In genomic region chr3:63364495-63364894, GRCh38 we compare ENCODE assay signal across 11 cellular contexts.
A peak's percentile ranks its signal among the peaks of the same experiment; 100 is the strongest.
DNase-seq lines count a peak whose midpoint lies in the region; ATAC-seq and TF ChIP-seq lines count a peak whose summit lies in the region.
"Had no signal": no experiment of that assay in that cellular context is flagged by ENCODE, and none has a peak within 500 bp of the region (broad histone marks: within the 10 kb centered on the region; RNA-seq: fewer than 3 reads in every experiment).

No MANE protein-coding gene starts in this region.

- no peaks in the 10 kb centered on the region for H3K36me3 ChIP-seq in A673 (ENCODE audit: insufficient read depth, low read length, poor library complexity, severe bottlenecking)
- H3K36me3 ChIP-seq in IMR-90 (ENCODE audit: control insufficient read depth, insufficient read depth, low read length): no peaks in the 10 kb centered on the region
- H3K36me3 ChIP-seq: transverse colon had no signal

- H3K9me1 ChIP-seq in IMR-90 (ENCODE audit: insufficient read depth, low read length): no peaks in the 10 kb centered on the region

- H3K56ac ChIP-seq in IMR-90 (ENCODE audit: extremely low read depth, insufficient read depth, low read length): no peak overlapping the region

- TF ChIP-seq RAD21 in IMR-90 (IDR thresholded peaks at IDR 0.05; ENCODE audit: low read length): no peak

- no peak overlapping the region for H3K23ac ChIP-seq in IMR-90 (ENCODE audit: low read depth, low read length)

- no peak overlapping the region for H4K91ac ChIP-seq in IMR-90 (ENCODE audit: insufficient read depth, low read depth, low read length)

- H3K4me3 ChIP-seq in A673 (ENCODE audit: low read depth, low read length, poor library complexity, severe bottlenecking) (no peak overlapping the region), IMR-90 (ENCODE audit: insufficient read depth, low read depth, low read length) (no peak overlapping the region), astrocyte of the cerebellum (ENCODE audit: low read depth, low read length) (no peak overlapping the region)
- H3K4me3 ChIP-seq: transverse colon had no signal

- H3K4ac ChIP-seq in IMR-90 (ENCODE audit: low read depth, low read length): no peak overlapping the region

- DNase-seq in A673 (ENCODE audit: low spot score) (peak; percentile 56), IMR-90 (peak; percentile 42), astrocyte of the cerebellum (ENCODE audit: low read depth) (peak; percentile 57), glomerular visceral epithelial cell (ENCODE audit: extremely low spot score) (peak; percentile 12), GM13976 (ENCODE audit: low spot score) (no peak)
- DNase-seq in activated T-cell treated with anti-CD3 and anti-CD28 coated beads, Interleukin-2, amount 50 U/mL, for 48 hours: no peak
- DNase-seq in stimulated activated CD4-positive, alpha-beta T cell treated with anti-CD3 and anti-CD28 coated beads, Interleukin-12 subunit alpha, Interleukin-12 subunit beta, amount 100 ng/mL, for 4 hours: no peak
- DNase-seq in stimulated activated CD4-positive, alpha-beta T cell treated with anti-CD3 and anti-CD28 coated beads, Interleukin-4, amount 100 ng/mL, for 24 hours: no peak
- DNase-seq: effector memory CD8-positive, alpha-beta T cell; GDM1; transverse colon had no signal

- no peak for TF ChIP-seq POLR2A in IMR-90 (IDR thresholded peaks at IDR 0.05; ENCODE audit: low read depth, low read length)

- H3K4me2 ChIP-seq in IMR-90 (ENCODE audit: low read depth, low read length): no peak overlapping the region

- no peak for ATAC-seq in IMR-90 (ENCODE audit: low read depth)
- ATAC-seq: effector memory CD8-positive, alpha-beta T cell had no signal

- no peak overlapping the region for H3K9ac ChIP-seq in IMR-90 (ENCODE audit: low read depth, low read length)

- H4K5ac ChIP-seq in IMR-90 (ENCODE audit: low read depth, low read length): no peak overlapping the region

- no peak overlapping the region for H2BK5ac ChIP-seq in IMR-90 (ENCODE audit: low read depth, low read length, poor library complexity, severe bottlenecking)

- H3K18ac ChIP-seq in IMR-90 (ENCODE audit: low read depth, low read length): no peak overlapping the region

- no peak overlapping the region for H2AK5ac ChIP-seq in IMR-90 (ENCODE audit: low read depth, low read length)

- H4K20me1 ChIP-seq in IMR-90 (ENCODE audit: insufficient read depth, low read length): no peaks in the 10 kb centered on the region; the same call in 1 of the 2 replicates

- H2AFZ ChIP-seq in IMR-90 (replicated peaks; ENCODE audit: low read length, poor library complexity): no peak overlapping the region

- no peak overlapping the region for H2BK15ac ChIP-seq in IMR-90 (ENCODE audit: low read depth, low read length)

- H3K4me1 ChIP-seq in A673 (ENCODE audit: insufficient read depth, low read length, poor library complexity, severe bottlenecking) (peaks cover 1% of the 10 kb centered on the region), IMR-90 (ENCODE audit: control insufficient read depth, insufficient read depth, low read length) (no peaks in the 10 kb centered on the region)
- H3K4me1 ChIP-seq: transverse colon had no signal

- no peak overlapping the region for H4K8ac ChIP-seq in IMR-90 (ENCODE audit: low read depth in 2 of 2, low read length in 2 of 2)

- H3K79me1 ChIP-seq in IMR-90 (ENCODE audit: low read depth in 1 of 2, low read length in 2 of 2): no peaks in the 10 kb centered on the region

- POLR2A ChIA-PET in A673 (lab: Charles Lee; ENCODE audit: low non-redundant PET): no interaction called here
- POLR2A ChIA-PET in IMR-90 (lab: Charles Lee; ENCODE audit: unreplicated experiment): no interaction called here

- TF ChIP-seq CTCF in A673 (conservative IDR thresholded peaks at IDR 0.05; ENCODE audit: low read depth, low read length) (no peak), IMR-90 (conservative IDR thresholded peaks at IDR 0.05; ENCODE audit: low read depth, low read length) (no peak), astrocyte of the cerebellum (IDR thresholded peaks at IDR 0.05; ENCODE audit: low read depth, low read length, missing control alignments) (no peak), GM13976 (IDR thresholded peaks at IDR 0.05; ENCODE audit: borderline replicate concordance, control extremely low read depth, extremely low read depth, insufficient read depth, missing control alignments) (no peak)

- H3K14ac ChIP-seq in IMR-90 (replicated peaks; ENCODE audit: low read depth, low read length): no peak overlapping the region

- WGBS in IMR-90 (ENCODE audit: extremely low coverage in 2 of 2, insufficient read length in 1 of 2), 2 experiments: no CpG with 5 or more reads among the region's 1 CpG

- H3K27ac ChIP-seq in A673 (ENCODE audit: low read depth, low read length, poor library complexity, severe bottlenecking) (no peak overlapping the region), IMR-90 (ENCODE audit: insufficient read depth, low read length) (no peak overlapping the region)
- H3K27ac ChIP-seq: transverse colon had no signal

- in situ Hi-C loops in IMR-90 (cut with MboI; ENCODE audit: low sequenced_read_pairs) (no loop called here), astrocyte of the cerebellum (cut with HindIII; ENCODE audit: low sequenced_read_pairs) (loop anchor here (10.0 kb wide), 2 partner anchors 60 to 440 kb away; no protein-coding TSS in a partner anchor), GM13976 (cut with MboI; ENCODE audit: low sequenced_read_pairs, unreplicated experiment) (no loop called here)

- H2BK20ac ChIP-seq in IMR-90 (ENCODE audit: low read depth, low read length): no peak overlapping the region

- no peaks in the 10 kb centered on the region for H3K9me3 ChIP-seq in A673 (ENCODE audit: low read depth, low read length, poor library complexity, severe bottlenecking)
- H3K9me3 ChIP-seq in IMR-90 (ENCODE audit: control insufficient read depth, insufficient read depth, low read length): no peaks in the 10 kb centered on the region
- H3K9me3 ChIP-seq: transverse colon had no signal

- dilution Hi-C loops in IMR-90 (cut with HindIII; ENCODE audit: low sequenced_read_pairs, unreplicated experiment): no loop called here

- H2BK120ac ChIP-seq in IMR-90 (ENCODE audit: low read depth, low read length): no peak overlapping the region

- BruUV-seq in A673 (replicated peaks; lab: Mats Ljungman, UMichigan) (no TSS peak), IMR-90 (replicated peaks; lab: Mats Ljungman, UMichigan) (no TSS peak)

- no peak overlapping the region for H2AK9ac ChIP-seq in IMR-90 (replicated peaks; ENCODE audit: low read depth, low read length, poor library complexity)

- CTCF ChIA-PET in A673 (lab: Charles Lee) (interaction anchor here (1.1 kb wide), 1 partner anchor 454 kb away, joined by 3 read pairs; the partner anchor contains the start of gene C3orf49), IMR-90 (lab: Yijun Ruan, JAX) (no interaction called here)

- intact Hi-C loops in A673 (cut with micrococcal nuclease; ENCODE audit: unreplicated experiment) (no loop called here), IMR-90 (cut with micrococcal nuclease) (no loop called here)

- no peaks in the 10 kb centered on the region for H3K27me3 ChIP-seq in A673 (replicated peaks; ENCODE audit: insufficient read depth, low read depth, low read length, poor library complexity)
- H3K27me3 ChIP-seq in IMR-90 (ENCODE audit: control insufficient read depth, insufficient read depth, low read length): no peaks in the 10 kb centered on the region
- H3K27me3 ChIP-seq: transverse colon had no signal

TF ChIP-seq in IMR-90, 13 proteins besides CTCF, POLR2A, EP300 and RAD21:
- no peak for TF ChIP-seq BHLHE40 (IDR thresholded peaks at IDR 0.05; ENCODE audit: low read depth, low read length)
- TF ChIP-seq SMC3 (IDR thresholded peaks at IDR 0.05; ENCODE audit: low read depth, low read length): no peak
- TF ChIP-seq FOS (IDR thresholded peaks at IDR 0.05; ENCODE audit: low read depth, low read length): no peak
- TF ChIP-seq MXI1 (IDR thresholded peaks at IDR 0.05; ENCODE audit: borderline replicate concordance, low read depth, low read length): no peak
- no peak for TF ChIP-seq RFX5 (IDR thresholded peaks at IDR 0.05; ENCODE audit: low read depth, low read length)
- TF ChIP-seq CHD1 (IDR thresholded peaks at IDR 0.05; ENCODE audit: low read depth, low read length): no peak
- no peak for TF ChIP-seq MAFK (IDR thresholded peaks at IDR 0.05; ENCODE audit: low read depth, low read length)
- no peak for TF ChIP-seq ELK1 (IDR thresholded peaks at IDR 0.05; ENCODE audit: borderline replicate concordance, low read depth, low read length)
- no peak for TF ChIP-seq NFE2L2 (IDR thresholded peaks at IDR 0.05; ENCODE audit: low read depth, low read length)
- TF ChIP-seq RCOR1 (IDR thresholded peaks at IDR 0.05; ENCODE audit: insufficient replicate concordance, low read length): no peak
- no peak for TF ChIP-seq USF2 (IDR thresholded peaks at IDR 0.05; ENCODE audit: low read depth, low read length)
- no peak for TF ChIP-seq CEBPB (IDR thresholded peaks at IDR 0.05; ENCODE audit: low read depth, low read length)
- no peak for TF ChIP-seq MAZ (IDR thresholded peaks at IDR 0.05; ENCODE audit: borderline replicate concordance, low read depth, low read length)

Comparison
In these comparisons a context has a peak if more than half of its experiments do, and no peak if none do; other contexts are left out.
1. DNase-seq: peak in A673 (single experiment), IMR-90 (single experiment), astrocyte of the cerebellum (single experiment) and glomerular visceral epithelial cell (single experiment); none in GM13976 (single experiment), activated T-cell treated with anti-CD3 and anti-CD28 coated beads, Interleukin-2, amount 50 U/mL, for 48 hours (0 of 2), stimulated activated CD4-positive, alpha-beta T cell treated with anti-CD3 and anti-CD28 coated beads, Interleukin-12 subunit alpha, Interleukin-12 subunit beta, amount 100 ng/mL, for 4 hours (single experiment) and stimulated activated CD4-positive, alpha-beta T cell treated with anti-CD3 and anti-CD28 coated beads, Interleukin-4, amount 100 ng/mL, for 24 hours (single experiment).